Comparison of ENCODE assay signal across 9 cellular contexts in genomic region chr17:36722903-36723263, GRCh38.
DNase-seq lines count a peak whose midpoint lies in the region; ATAC-seq and FAIRE-seq lines count a peak whose summit lies in the region.
"Had no signal": no experiment of that assay in that cellular context is flagged by ENCODE, and none has a peak within 500 bp of the region (broad histone marks: within the 10 kb centered on the region; RNA-seq: fewer than 3 reads in every experiment).

No MANE protein-coding gene starts in this region.

- peak overlapping the region; percentile 79 to 91 (median 85) for H3K4me3 Mint-ChIP-seq in CD4-positive, CD25-positive, alpha-beta regulatory T cell
- H3K4me3 Mint-ChIP-seq in activated naive CD8-positive, alpha-beta T cell treated with anti-CD3 and anti-CD28 coated beads, Interleukin-2, amount 10 ng/mL, durations not matched to agents 7 days and 5 days: peak overlapping the region; percentile 80
- peak overlapping the region; percentile 67 to 89 (median 85) for H3K4me3 Mint-ChIP-seq in naive thymus-derived CD4-positive, alpha-beta T cell
- H3K4me3 Mint-ChIP-seq: HFFc6 had no signal

- no peaks in the 10 kb centered on the region for H3K9me3 ChIP-seq in CD4-positive, CD25-positive, alpha-beta regulatory T cell (ENCODE audit: control insufficient read depth in 2 of 2, low read length in 2 of 2)
- no peaks in the 10 kb centered on the region for H3K9me3 ChIP-seq in HAP-1
- no peaks in the 10 kb centered on the region for H3K9me3 ChIP-seq in naive thymus-derived CD4-positive, alpha-beta T cell (ENCODE audit: control insufficient read depth in 2 of 3, low read length in 3 of 3)

- no peak for ATAC-seq in CD4-positive, CD25-positive, alpha-beta regulatory T cell (ENCODE audit: low read depth in 2 of 2)
- no peak for ATAC-seq in activated naive CD8-positive, alpha-beta T cell treated with anti-CD3 and anti-CD28 coated beads, Interleukin-2, amount 10 ng/mL, durations not matched to agents 7 days and 5 days (ENCODE audit: low read depth)
- ATAC-seq in naive thymus-derived CD4-positive, alpha-beta T cell: no peak

- no peak for FAIRE-seq in RCC 7860 (lab: Jason Lieb, UNC)

- no peaks in the 10 kb centered on the region for H3K36me3 ChIP-seq in CD4-positive, CD25-positive, alpha-beta regulatory T cell (ENCODE audit: control insufficient read depth, insufficient read depth, low read length)
- H3K36me3 ChIP-seq in HAP-1 (replicated peaks): no peaks in the 10 kb centered on the region
- H3K36me3 ChIP-seq in naive thymus-derived CD4-positive, alpha-beta T cell (ENCODE audit: control insufficient read depth in 2 of 3, insufficient read depth in 3 of 3, low read length in 3 of 3): no peaks in the 10 kb centered on the region

- H3K4me1 ChIP-seq in CD4-positive, CD25-positive, alpha-beta regulatory T cell (ENCODE audit: control insufficient read depth, insufficient read depth, low read length, poor library complexity, severe bottlenecking): peaks cover 56% of the 10 kb centered on the region
- peaks cover 42% of the 10 kb centered on the region for H3K4me1 ChIP-seq in HAP-1
- H3K4me1 ChIP-seq in naive thymus-derived CD4-positive, alpha-beta T cell (ENCODE audit: control insufficient read depth in 2 of 2, insufficient read depth in 2 of 2, low read length in 2 of 2): peaks cover 24 to 55% of the 10 kb centered on the region in 2 donors

- peak overlapping the region; percentile 80 for H3K27ac ChIP-seq in CD4-positive, CD25-positive, alpha-beta regulatory T cell (ENCODE audit: insufficient read depth, low read length, poor library complexity, severe bottlenecking)
- H3K27ac ChIP-seq in naive thymus-derived CD4-positive, alpha-beta T cell (ENCODE audit: low read depth, low read length): peak overlapping the region; percentile 80

- peaks cover 5% of the 10 kb centered on the region for H3K36me3 Mint-ChIP-seq in CD4-positive, CD25-positive, alpha-beta regulatory T cell
- peaks cover 1% of the 10 kb centered on the region for H3K36me3 Mint-ChIP-seq in activated naive CD8-positive, alpha-beta T cell treated with anti-CD3 and anti-CD28 coated beads, Interleukin-2, amount 10 ng/mL, durations not matched to agents 7 days and 5 days
- H3K36me3 Mint-ChIP-seq in naive thymus-derived CD4-positive, alpha-beta T cell: peaks cover 0 to 11% (median 4%) of the 10 kb centered on the region in 5 donors

- H3K27ac Mint-ChIP-seq in CD4-positive, CD25-positive, alpha-beta regulatory T cell: peak overlapping the region; percentile 90 to 98 (median 97)
- H3K27ac Mint-ChIP-seq in activated naive CD8-positive, alpha-beta T cell treated with anti-CD3 and anti-CD28 coated beads, Interleukin-2, amount 10 ng/mL, durations not matched to agents 7 days and 5 days: peak overlapping the region; percentile 90
- peak overlapping the region; percentile 79 to 99 (median 95) for H3K27ac Mint-ChIP-seq in naive thymus-derived CD4-positive, alpha-beta T cell
- H3K27ac Mint-ChIP-seq: HFFc6 had no signal

- CTCF ChIA-PET in naive thymus-derived CD4-positive, alpha-beta T cell (lab: Charles Lee): interaction anchor here (0.8 to 1.2 kb wide), 2 partner anchors 41 to 325 kb away, joined by 3 to 7 read pairs; no protein-coding TSS in a partner anchor

- DNase-seq in CD4-positive, CD25-positive, alpha-beta regulatory T cell: no peak
- no peak for DNase-seq in HAP-1 (ENCODE audit: low spot score in 2 of 2)
- DNase-seq in activated naive CD8-positive, alpha-beta T cell treated with anti-CD3 and anti-CD28 coated beads, Interleukin-2, amount 10 ng/mL, durations not matched to agents 7 days and 5 days: no peak
- no peak for DNase-seq in naive thymus-derived CD4-positive, alpha-beta T cell
- no peak for DNase-seq in RCC 7860 (ENCODE audit: low spot score)
- DNase-seq in NCI-H2029 (lab: John Stamatoyannopoulos, UW): no peak
- no peak for DNase-seq in stimulated activated CD4-positive, alpha-beta T cell treated with anti-CD3 and anti-CD28 coated beads, Interleukin-4, amount 100 ng/mL, for 4 hours
- DNase-seq in NOMO-1 treated with dmso at 0.1 percent for 144 hours (lab: John Stamatoyannopoulos, UW; ENCODE audit: unreplicated experiment): no peak
- DNase-seq: HFFc6 had no signal

- POLR2A ChIA-PET in activated naive CD8-positive, alpha-beta T cell treated with anti-CD3 and anti-CD28 coated beads, Interleukin-2, amount 10 ng/mL, durations not matched to agents 7 days and 5 days (lab: Charles Lee): interaction anchor here (1.0 to 2.0 kb wide), 4 partner anchors 40 to 177 kb away, joined by 3 to 8 read pairs (median 5); partner anchors contain the start of gene MRM1
- POLR2A ChIA-PET in naive thymus-derived CD4-positive, alpha-beta T cell (lab: Charles Lee): interaction anchor here (0.8 to 2.5 kb wide), 9 partner anchors 10 to 229 kb away, joined by 3 to 10 read pairs (median 4); partner anchors contain the start of gene MRM1

- no peaks in the 10 kb centered on the region for H3K27me3 Mint-ChIP-seq in CD4-positive, CD25-positive, alpha-beta regulatory T cell
- peaks cover 2% of the 10 kb centered on the region for H3K27me3 Mint-ChIP-seq in activated naive CD8-positive, alpha-beta T cell treated with anti-CD3 and anti-CD28 coated beads, Interleukin-2, amount 10 ng/mL, durations not matched to agents 7 days and 5 days
- no peaks in the 10 kb centered on the region for H3K27me3 Mint-ChIP-seq in naive thymus-derived CD4-positive, alpha-beta T cell

- H3K4me3 ChIP-seq in CD4-positive, CD25-positive, alpha-beta regulatory T cell (ENCODE audit: low read depth, low read length): no peak overlapping the region
- peak overlapping the region; percentile 33 for H3K4me3 ChIP-seq in HAP-1
- H3K4me3 ChIP-seq in naive thymus-derived CD4-positive, alpha-beta T cell (ENCODE audit: low read length): peak overlapping the region; percentile 72

- intact Hi-C loops in naive thymus-derived CD4-positive, alpha-beta T cell (cut with micrococcal nuclease): loop anchor here (1.0 to 5.0 kb wide), 9 partner anchors 17 to 764 kb away; partner anchors contain the start of genes AATF (in 2 of the 2), DUSP14 (in 1 of the 2), GGNBP2 (in 1 of the 2) and MYO19 (in 1 of the 2)

- in situ Hi-C loops in HAP-1 (cut with MboI; ENCODE audit: low sequenced_read_pairs): no loop called here

- H3K27me3 ChIP-seq in CD4-positive, CD25-positive, alpha-beta regulatory T cell (ENCODE audit: control insufficient read depth, insufficient read depth, low read length): no peaks in the 10 kb centered on the region
- H3K27me3 ChIP-seq in HAP-1 (ENCODE audit: low read depth): no peaks in the 10 kb centered on the region
- H3K27me3 ChIP-seq in naive thymus-derived CD4-positive, alpha-beta T cell (ENCODE audit: control insufficient read depth in 2 of 2, insufficient read depth in 2 of 2, low read length in 2 of 2): no peaks in the 10 kb centered on the region

- peaks cover 17 to 66% (median 40%) of the 10 kb centered on the region in 4 donors for H3K4me1 Mint-ChIP-seq in CD4-positive, CD25-positive, alpha-beta regulatory T cell
- H3K4me1 Mint-ChIP-seq in activated naive CD8-positive, alpha-beta T cell treated with anti-CD3 and anti-CD28 coated beads, Interleukin-2, amount 10 ng/mL, durations not matched to agents 7 days and 5 days: peaks cover 37% of the 10 kb centered on the region
- peaks cover 38 to 70% (median 64%) of the 10 kb centered on the region in 7 donors for H3K4me1 Mint-ChIP-seq in naive thymus-derived CD4-positive, alpha-beta T cell

- peaks cover 0 to 2% (median 0%) of the 10 kb centered on the region in 7 donors for H3K9me3 Mint-ChIP-seq in CD4-positive, CD25-positive, alpha-beta regulatory T cell
- no peaks in the 10 kb centered on the region for H3K9me3 Mint-ChIP-seq in activated naive CD8-positive, alpha-beta T cell treated with anti-CD3 and anti-CD28 coated beads, Interleukin-2, amount 10 ng/mL, durations not matched to agents 7 days and 5 days
- peaks cover 0 to 4% (median 0%) of the 10 kb centered on the region in 11 donors for H3K9me3 Mint-ChIP-seq in naive thymus-derived CD4-positive, alpha-beta T cell
- H3K9me3 Mint-ChIP-seq: HFFc6 had no signal
